ENCODE assay signal across 14 cellular contexts in genomic region chr1:17998889-17999288, GRCh38.
A peak's percentile ranks its signal among the peaks of the same experiment; 100 is the strongest.
DNase-seq lines count a peak whose midpoint lies in the region; ATAC-seq, FAIRE-seq and TF ChIP-seq lines count a peak whose summit lies in the region.
"Had no signal": no experiment of that assay in that cellular context is flagged by ENCODE, and none has a peak within 500 bp of the region (broad histone marks: within the 10 kb centered on the region; RNA-seq: fewer than 3 reads in every experiment).

No MANE protein-coding gene starts in this region.

- H3K4me2 ChIP-seq in OCI-LY7 (ENCODE audit: low read length), result no peak overlapping the region

- TF ChIP-seq CTCF in AG10803 (conservative IDR thresholded peaks at IDR 0.05; ENCODE audit: low read length) (peak; percentile 42), GM12864 (IDR thresholded peaks at IDR 0.05; ENCODE audit: low read depth, low read length, missing control alignments) (peak; percentile 38), NB4 (IDR thresholded peaks at IDR 0.05; ENCODE audit: low read depth, low read length) (peak; percentile 32), epithelial cell of proximal tubule (conservative IDR thresholded peaks at IDR 0.05; ENCODE audit: low read depth, low read length) (peak; percentile 42), OCI-LY7 (conservative IDR thresholded peaks at IDR 0.05; ENCODE audit: low read length) (no peak)

- TF ChIP-seq POLR2A in NB4 (IDR thresholded peaks at IDR 0.05; ENCODE audit: extremely low read depth, insufficient read length), result no peak
- no peak for TF ChIP-seq POLR2A in H54 (IDR thresholded peaks at IDR 0.05; ENCODE audit: low read depth, low read length)

- H3K4me1 ChIP-seq in OCI-LY7 (ENCODE audit: insufficient read depth, low read length, poor library complexity, severe bottlenecking), result peaks cover 7% of the 10 kb centered on the region
- H3K4me1 ChIP-seq: adrenal gland, Caco-2 had no signal

- no peak overlapping the region for H3K4me3 ChIP-seq in AG10803 (ENCODE audit: low read length)
- no peak overlapping the region for H3K4me3 ChIP-seq in GM12864 (ENCODE audit: low read depth, low read length)
- H3K4me3 ChIP-seq in NB4 (ENCODE audit: low read depth, low read length), result no peak overlapping the region
- H3K4me3 ChIP-seq in epithelial cell of proximal tubule (ENCODE audit: low read depth, low read length), result no peak overlapping the region
- no peak overlapping the region for H3K4me3 ChIP-seq in OCI-LY7 (ENCODE audit: low read depth, low read length, poor library complexity, severe bottlenecking)
- H3K4me3 ChIP-seq: adrenal gland, skin epidermis had no signal

- H3K9me3 ChIP-seq in OCI-LY7 (ENCODE audit: low read length), result no peaks in the 10 kb centered on the region
- H3K9me3 ChIP-seq: adrenal gland, Caco-2 had no signal

- no TSS peak for BruUV-seq in OCI-LY7 (replicated peaks; lab: Mats Ljungman, UMichigan)

- DNase-seq in AG10803 (ENCODE audit: low read depth), result peak; percentile 8
- DNase-seq in GM12864 (ENCODE audit: low read depth), result no peak
- DNase-seq in NB4 (ENCODE audit: low read depth), result peak; percentile 6
- DNase-seq in epithelial cell of proximal tubule (ENCODE audit: low read depth), result no peak
- no peak for DNase-seq in H54 (ENCODE audit: insufficient read length, low spot score)
- no peak for DNase-seq in OCI-LY7 (ENCODE audit: low spot score)
- DNase-seq: activated CD8-positive, alpha-beta memory T cell treated with anti-CD3 and anti-CD28 coated beads, Interleukin-2, amount 50 U/mL, for 4 hours; adrenal gland had no signal

- FAIRE-seq in H54 (lab: Jason Lieb, UNC), result no peak
- FAIRE-seq: GM12892 had no signal

- H4K20me1 ChIP-seq in OCI-LY7 (ENCODE audit: insufficient read depth, low read length), result no peaks in the 10 kb centered on the region

- intact Hi-C loops in OCI-LY7 (cut with micrococcal nuclease; ENCODE audit: unreplicated experiment), result loop anchor here (5.0 kb wide), 1 partner anchor 103 kb away; no protein-coding TSS in a partner anchor

- POLR2A ChIA-PET in OCI-LY7 (lab: Charles Lee), result no interaction called here

- H3K36me3 ChIP-seq in OCI-LY7 (ENCODE audit: insufficient read depth, low read length), result no peaks in the 10 kb centered on the region
- H3K36me3 ChIP-seq: adrenal gland had no signal

- CTCF ChIA-PET in OCI-LY7 (lab: Charles Lee; ENCODE audit: unreplicated experiment), result no interaction called here

- H2AFZ ChIP-seq in OCI-LY7 (ENCODE audit: low read length), result no peak overlapping the region

- H3K27ac ChIP-seq in OCI-LY7 (ENCODE audit: low read depth, low read length, poor library complexity, severe bottlenecking), result no peak overlapping the region
- H3K27ac ChIP-seq: adrenal gland, skin epidermis, VCaP had no signal

- no peaks in the 10 kb centered on the region for H3K9me2 ChIP-seq in OCI-LY7 (ENCODE audit: insufficient read depth, low read length)

- ATAC-seq in HG03565 (IDR thresholded peaks at IDR 0.05; ENCODE audit: unreplicated experiment) (no peak), GM21360 (IDR thresholded peaks at IDR 0.05; ENCODE audit: unreplicated experiment) (no peak)

- no peaks in the 10 kb centered on the region for H3K79me2 ChIP-seq in OCI-LY7 (ENCODE audit: insufficient read depth, low read depth, low read length)

Comparison
In these comparisons a context has a peak if more than half of its experiments do, and no peak if none do; other contexts are left out.
1. DNase-seq: peak in AG10803 (single experiment) and NB4 (single experiment); none in GM12864 (single experiment), epithelial cell of proximal tubule (single experiment), H54 (single experiment) and OCI-LY7 (single experiment).